ENCODE assay signal across 26 cellular contexts in the genomic region with DNA sequence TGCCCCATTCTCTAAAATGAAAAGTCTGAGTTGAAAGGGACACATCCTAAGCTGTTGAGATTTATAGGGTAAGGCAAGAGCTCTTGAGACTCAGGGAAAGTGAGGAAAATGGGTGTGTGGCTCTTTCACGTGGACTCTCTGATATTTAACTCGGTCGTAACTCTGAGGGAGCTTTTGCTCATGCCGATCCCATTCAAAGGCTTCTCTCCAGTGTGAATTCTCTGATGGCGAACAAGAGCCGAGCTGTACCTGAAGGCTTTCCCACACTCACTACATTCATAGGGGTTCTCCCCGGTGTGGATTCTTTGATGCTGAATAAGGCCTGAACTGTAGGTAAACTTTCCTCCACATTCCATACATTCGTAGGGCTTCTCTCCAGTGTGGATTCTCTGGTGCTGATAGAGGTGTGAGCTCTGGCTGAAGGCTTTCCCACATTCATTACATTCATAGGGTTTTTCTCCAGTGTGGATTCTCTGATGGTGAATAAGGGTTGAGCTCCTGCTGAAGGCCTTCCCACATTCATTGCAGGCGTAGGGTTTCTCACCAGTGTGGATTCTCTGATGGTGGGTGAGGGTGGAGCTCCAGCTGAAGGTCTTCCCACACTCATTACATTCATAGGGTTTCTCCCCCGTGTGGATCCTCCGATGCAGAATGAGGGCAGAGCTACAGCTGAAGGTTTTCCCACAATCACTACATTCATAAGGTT. TPM values are rescaled to one million over a fixed set of nuclear protein-coding genes. Genes with fewer than 3 reads are reported as not detected.
DNase-seq lines count a peak whose midpoint lies in the region; TF ChIP-seq lines count a peak whose summit lies in the region.
"Had no signal": no experiment of that assay in that cellular context is flagged by ENCODE, and none has a peak within 500 bp of the region (broad histone marks: within the 10 kb centered on the region; RNA-seq: fewer than 3 reads in every experiment).

No MANE protein-coding gene starts in this region.

- no CpG with 5 or more reads among the region's 11 CpGs for WGBS in trophoblast cell (ENCODE audit: extremely low coverage, insufficient coverage, insufficient read length)

- no peak overlapping the region for H2AK5ac ChIP-seq in trophoblast cell (ENCODE audit: low read length)

- intact Hi-C loops in vagina (cut with DNase I), result no loop called here

- TF ChIP-seq POLR2A in vagina (IDR thresholded peaks at IDR 0.05), result no peak

- H2BK5ac ChIP-seq in trophoblast cell (ENCODE audit: low read depth, low read length, poor library complexity), result no peak overlapping the region

- H3K27me3 ChIP-seq in BLaER1 treated with 17β-estradiol and CSF1 and Interleukin-3, amounts not matched to agents 10 nM and 100 nM, result peaks cover 0 to 10% (median 0%) of the 10 kb centered on the region in 11 experiments; a peak in 5 of 22 replicates
- H3K27me3 ChIP-seq in duodenal mucosa (ENCODE audit: control insufficient read depth in 1 of 2, insufficient read depth in 2 of 2, low read length in 2 of 2) (no peaks in the 10 kb centered on the region), trophoblast cell (ENCODE audit: insufficient read depth, low read length) (no peaks in the 10 kb centered on the region), vagina (no peaks in the 10 kb centered on the region)
- H3K27me3 ChIP-seq: foreskin keratinocyte, uterus had no signal

- peaks cover 71 to 77% (median 73%) of the 10 kb centered on the region in 11 experiments for H3K9me3 ChIP-seq in BLaER1 treated with 17β-estradiol and CSF1 and Interleukin-3, amounts not matched to agents 10 nM and 100 nM (replicated peaks in 1 of 11)
- no peaks in the 10 kb centered on the region for H3K9me3 ChIP-seq in HEK293 (ENCODE audit: control insufficient read depth, insufficient read depth, low read depth, low read length)
- H3K9me3 ChIP-seq in duodenal mucosa (ENCODE audit: control insufficient read depth in 1 of 2, low read length in 2 of 2), result peaks cover 32 to 35% of the 10 kb centered on the region in 2 donors
- peaks cover 36% of the 10 kb centered on the region for H3K9me3 ChIP-seq in trophoblast cell (ENCODE audit: insufficient read depth, low read depth, low read length)
- H3K9me3 ChIP-seq in vagina, result peaks cover 16% of the 10 kb centered on the region

- no peak overlapping the region for H3K9ac ChIP-seq in BLaER1 treated with 17β-estradiol and CSF1 and Interleukin-3, amounts not matched to agents 10 nM and 100 nM
- H3K9ac ChIP-seq in duodenal mucosa (ENCODE audit: low read depth in 1 of 2, low read length in 2 of 2) (no peak overlapping the region), trophoblast cell (ENCODE audit: low read length) (no peak overlapping the region)

- no peak overlapping the region for H3K14ac ChIP-seq in trophoblast cell (ENCODE audit: low read length)

- no peak overlapping the region for H3K23ac ChIP-seq in trophoblast cell (ENCODE audit: low read length)

- no peaks in the 10 kb centered on the region for H3K79me1 ChIP-seq in trophoblast cell (ENCODE audit: low read length)

- H4K12ac ChIP-seq in trophoblast cell (ENCODE audit: low read depth, low read length), result no peak overlapping the region

- H3K4me2 ChIP-seq in BLaER1 treated with 17β-estradiol and CSF1 and Interleukin-3, amounts not matched to agents 10 nM and 100 nM, result no peak overlapping the region
- H3K4me2 ChIP-seq in trophoblast cell (ENCODE audit: low read length), result no peak overlapping the region
- H3K4me2 ChIP-seq: smooth muscle cell had no signal

- H4K91ac ChIP-seq in trophoblast cell (ENCODE audit: low read depth, low read length), result no peak overlapping the region

- H3K4me1 ChIP-seq in BLaER1 treated with 17β-estradiol and CSF1 and Interleukin-3, amounts not matched to agents 10 nM and 100 nM, result peaks cover 0 to 6% (median under 1%) of the 10 kb centered on the region in 10 experiments; a peak in 6 of 20 replicates
- H3K4me1 ChIP-seq in HEK293 (ENCODE audit: control insufficient read depth, insufficient read depth, low read length) (no peaks in the 10 kb centered on the region), duodenal mucosa (ENCODE audit: control insufficient read depth in 1 of 2, insufficient read depth in 2 of 2, low read length in 2 of 2) (no peaks in the 10 kb centered on the region), trophoblast cell (ENCODE audit: control insufficient read depth in 1 of 2, insufficient read depth in 2 of 2, low read length in 2 of 2) (peaks cover 0 to under 1% of the 10 kb centered on the region in 2 experiments), vagina (peaks cover 6% of the 10 kb centered on the region)
- H3K4me1 ChIP-seq: foreskin keratinocyte, uterus had no signal

- no peak overlapping the region for H3K18ac ChIP-seq in trophoblast cell (ENCODE audit: low read length)

- no peak for TF ChIP-seq CTCF in HEK293 (tag by site-specific recombination; IDR thresholded peaks at IDR 0.05)
- no peak for TF ChIP-seq CTCF in vagina (IDR thresholded peaks at IDR 0.05)

- CTCF ChIA-PET in HEK293 (lab: Yijun Ruan, JAX), result interaction anchor here (0.9 to 1.6 kb wide), 3 partner anchors 11 to 138 kb away, joined by 3 to 5 read pairs (median 3); no protein-coding TSS in a partner anchor

- in situ Hi-C loops in KBM-7 (cut with MboI; ENCODE audit: low pct_unique_long_range_greater_than_20kb, low sequenced_read_pairs), result no loop called here

- H2AFZ ChIP-seq in trophoblast cell (ENCODE audit: insufficient read depth, low read length, poor library complexity), result no peak overlapping the region

- H3K36me3 ChIP-seq in BLaER1 treated with 17β-estradiol and CSF1 and Interleukin-3, amounts not matched to agents 10 nM and 100 nM, result peaks cover 82 to 100% (median 98%) of the 10 kb centered on the region in 11 experiments
- H3K36me3 ChIP-seq in HEK293 (ENCODE audit: control insufficient read depth in 2 of 2, insufficient read depth in 1 of 2, low read length in 2 of 2), result peaks cover 19 to 65% of the 10 kb centered on the region in 2 experiments; a peak in 2 of 3 replicates
- H3K36me3 ChIP-seq in duodenal mucosa (ENCODE audit: control insufficient read depth in 1 of 2, insufficient read depth in 2 of 2, low read length in 2 of 2), result peaks cover 62 to 66% of the 10 kb centered on the region in 2 donors
- peaks cover 66 to 70% of the 10 kb centered on the region in 2 experiments for H3K36me3 ChIP-seq in trophoblast cell (ENCODE audit: control insufficient read depth in 1 of 2, insufficient read depth in 2 of 2, low read length in 2 of 2)
- peaks cover 19 to 70% of the 10 kb centered on the region in 2 donors for H3K36me3 ChIP-seq in vagina
- H3K36me3 ChIP-seq: uterus had no signal

- H4K20me1 ChIP-seq in BLaER1 treated with 17β-estradiol and CSF1 and Interleukin-3, amounts not matched to agents 10 nM and 100 nM, result peaks cover 0 to 13% (median 7%) of the 10 kb centered on the region in 11 experiments; a peak in 7 of 22 replicates

- no peak overlapping the region for H3K27ac ChIP-seq in BLaER1 treated with 17β-estradiol and CSF1 and Interleukin-3, amounts not matched to agents 10 nM and 100 nM
- H3K27ac ChIP-seq in HEK293 (ENCODE audit: extremely low read depth, low read depth, low read length) (no peak overlapping the region), duodenal mucosa (ENCODE audit: low read depth, low read length) (no peak overlapping the region), trophoblast cell (ENCODE audit: low read depth, low read length) (no peak overlapping the region), vagina (no peak overlapping the region)
- H3K27ac ChIP-seq: foreskin keratinocyte, uterus had no signal

- no peaks in the 10 kb centered on the region for H3K79me2 ChIP-seq in trophoblast cell (ENCODE audit: control insufficient read depth, insufficient read depth, low read length, poor library complexity)

- H2BK12ac ChIP-seq in trophoblast cell (ENCODE audit: low read length), result no peak overlapping the region

- H3K4ac ChIP-seq in trophoblast cell (ENCODE audit: low read depth, low read length), result no peak overlapping the region

- POLR2A ChIA-PET in HEK293 (lab: Yijun Ruan, JAX), result interaction anchor here (0.9 to 1.5 kb wide), 3 partner anchors 10 to 31 kb away, joined by 4 to 5 read pairs (median 4); partner anchors contain the start of genes AP4M1 and ZSCAN21

- no peak overlapping the region for H2BK120ac ChIP-seq in trophoblast cell (ENCODE audit: insufficient read depth, low read length, poor library complexity)

- DNase-seq in trophoblast cell (peak; percentile 51 to 62), KBM-7 (no peak), vagina (ENCODE audit: extremely low spot score in 2 of 2) (no peak), MV-4-11 (lab: John Stamatoyannopoulos, UW) (no peak)
- DNase-seq: activated B cell treated with CpG ODN at 0.5 μM for 24 hours; activated CD4-positive, alpha-beta T cell treated with anti-CD3 and anti-CD28 coated beads, Interleukin-2, amount 50 U/mL, for 4 hours; activated naive CD8-positive, alpha-beta T cell treated with anti-CD3 and anti-CD28 coated beads, Interleukin-2, amount 10 ng/mL, durations not matched to agents 7 days and 5 days; CD4-positive, alpha-beta T cell; DMS53; effector CD4-positive, alpha-beta T cell; foreskin keratinocyte; GDM1; GOT3; Kasumi-1; left cardiac atrium; naive thymus-derived CD4-positive, alpha-beta T cell; NCI-H1930; NCI-H446; OCI-M1; stimulated activated CD4-positive, alpha-beta T cell treated with anti-CD3 and anti-CD28 coated beads, Interleukin-2, amount 100 ng/mL, for 48 hours; T1000; uterus had no signal

- peak overlapping the region in 9 of 10 experiments; percentile 14 to 54 (median 44); a peak in 17 of 20 replicates for H3K4me3 ChIP-seq in BLaER1 treated with 17β-estradiol and CSF1 and Interleukin-3, amounts not matched to agents 10 nM and 100 nM
- no peak overlapping the region for H3K4me3 ChIP-seq in HEK293 (ENCODE audit: low read depth, low read length)
- peak overlapping the region; percentile 4 to 48 for H3K4me3 ChIP-seq in duodenal mucosa (ENCODE audit: low read depth in 1 of 2, low read length in 2 of 2)
- no peak overlapping the region for H3K4me3 ChIP-seq in trophoblast cell (ENCODE audit: low read depth, low read length)
- H3K4me3 ChIP-seq in vagina, result no peak overlapping the region
- H3K4me3 ChIP-seq: uterus had no signal

- no peak overlapping the region for H4K8ac ChIP-seq in trophoblast cell (ENCODE audit: low read depth, low read length)

TF ChIP-seq in HEK293, 187 proteins besides CTCF, POLR2A, EP300 and RAD21 (continues in another document):
- TF ChIP-seq ZNF274 (IDR thresholded peaks at IDR 0.05; ENCODE audit: low read length) (no peak), ZNF274 (tag by site-specific recombination; IDR thresholded peaks at IDR 0.05; ENCODE audit: borderline replicate concordance) (peak; percentile 68; the same call in 1 of the 2 replicates)

RNA-seq across cellular contexts. Expression of gene ZNF3, which starts 10.4 kb away (rescaled TPM):
- polyA plus RNA-seq in trophoblast cell (2013), result 31.8 and 35.0 TPM in 2 replicates
- total RNA-seq in vagina, result 16.7 TPM

RNA-seq across cellular contexts. Expression of gene COPS6, which starts 17.6 kb away (rescaled TPM):
- 71.8 and 73.0 TPM in 2 replicates for polyA plus RNA-seq in trophoblast cell (2013)
- 59.9 TPM for total RNA-seq in vagina

RNA-seq across cellular contexts. Expression of gene ZSCAN21, which starts 21.6 kb away (rescaled TPM):
- 12.9 and 13.0 TPM in 2 replicates for polyA plus RNA-seq in trophoblast cell (2013)
- 19.9 TPM for total RNA-seq in vagina

RNA-seq across cellular contexts. Expression of gene MCM7, which starts 30.0 kb away (rescaled TPM):
- polyA plus RNA-seq in trophoblast cell (2013), result 146 and 149 TPM in 2 replicates
- total RNA-seq in vagina, result 35.1 TPM

RNA-seq across cellular contexts. Expression of gene AP4M1, which starts 30.3 kb away (rescaled TPM):
- polyA plus RNA-seq in trophoblast cell (2013), result 11.0 and 11.6 TPM in 2 replicates
- total RNA-seq in vagina, result 26.3 TPM

Comparison
In these comparisons a context has a peak if more than half of its experiments do, and no peak if none do; other contexts are left out.
1. H3K4me3 ChIP-seq: peak in BLaER1 treated with 17β-estradiol and CSF1 and Interleukin-3, amounts not matched to agents 10 nM and 100 nM (9 of 10) and duodenal mucosa (2 of 2); none in HEK293 (single experiment), trophoblast cell (single experiment) and vagina (0 of 2).
2. DNase-seq: peak in trophoblast cell (2 of 2); none in KBM-7 (single experiment), vagina (0 of 2) and MV-4-11 (single experiment).